10 cellular contexts compared by ENCODE assay signal in genomic region chr6:17589402-17590116, GRCh38. TPM values are rescaled to one million over a fixed set of nuclear protein-coding genes. Genes with fewer than 3 reads are reported as not detected.
DNase-seq lines count a peak whose midpoint lies in the region; ATAC-seq, FAIRE-seq and TF ChIP-seq lines count a peak whose summit lies in the region.
"Had no signal": no experiment of that assay in that cellular context is flagged by ENCODE, and none has a peak within 500 bp of the region (broad histone marks: within the 10 kb centered on the region; RNA-seq: fewer than 3 reads in every experiment).

No MANE protein-coding gene starts in this region.

- CTCF ChIA-PET in Calu3 (lab: Charles Lee): interaction anchor here (0.6 to 1.0 kb wide), 6 partner anchors 10 to 434 kb away, joined by 3 to 8 read pairs (median 3); partner anchors contain the start of gene FAM8A1

- H3K79me2 ChIP-seq in H9 (ENCODE audit: insufficient read depth, low read length): no peaks in the 10 kb centered on the region
- H3K79me2 ChIP-seq in keratinocyte (ENCODE audit: control insufficient read depth, insufficient read depth, low read length): no peaks in the 10 kb centered on the region

- H3K27me3 Mint-ChIP-seq in Calu3 (ENCODE audit: unreplicated experiment) (no peaks in the 10 kb centered on the region), H9 (ENCODE audit: low read depth) (no peaks in the 10 kb centered on the region)
- H3K27me3 Mint-ChIP-seq: stimulated activated naive CD8-positive, alpha-beta T cell treated with anti-CD3 and anti-CD28 coated beads, Interleukin-15, Interleukin-2, amounts not matched to agents 100 ng/mL and 50 ng/mL, for 24 hours had no signal

- H2AFZ ChIP-seq in H9 (ENCODE audit: low read length) (no peak overlapping the region), keratinocyte (ENCODE audit: control insufficient read depth, low read length) (no peak overlapping the region)

- H3K4me3 Mint-ChIP-seq in Calu3 (ENCODE audit: low read depth, unreplicated experiment): no peak overlapping the region
- H3K4me3 Mint-ChIP-seq in H9: no peak overlapping the region
- H3K4me3 Mint-ChIP-seq: stimulated activated naive CD8-positive, alpha-beta T cell treated with anti-CD3 and anti-CD28 coated beads, Interleukin-15, Interleukin-2, amounts not matched to agents 100 ng/mL and 50 ng/mL, for 24 hours had no signal

- H3K4me1 Mint-ChIP-seq in Calu3 (ENCODE audit: low read depth, unreplicated experiment) (peaks cover 7% of the 10 kb centered on the region), H9 (0 out of 4 replicates have a peak, but pooled peaks cover 0 to 3% of the 10 kb centered on the region in 2 experiments)

- H3K14ac ChIP-seq in H9 (ENCODE audit: insufficient read depth, low read length): no peak overlapping the region

- H3K36me3 Mint-ChIP-seq in Calu3 (ENCODE audit: insufficient read depth, unreplicated experiment) (no peaks in the 10 kb centered on the region), H9 (ENCODE audit: insufficient read depth in 1 of 3, low read depth in 3 of 3) (no peaks in the 10 kb centered on the region)

- no peak overlapping the region for H4K5ac ChIP-seq in H9 (ENCODE audit: insufficient read length, low read depth, low read length)

- peak; percentile 93 for FAIRE-seq in keratinocyte (lab: Jason Lieb, UNC)

- no peaks in the 10 kb centered on the region for H3K79me1 ChIP-seq in H9 (ENCODE audit: insufficient read depth, low read depth, low read length, poor library complexity, severe bottlenecking)

- H3K4me1 ChIP-seq in H9 (ENCODE audit: insufficient read depth, low read length) (no peaks in the 10 kb centered on the region), keratinocyte (ENCODE audit: control insufficient read depth, extremely low read depth, insufficient read depth, low read length) (peaks cover 13% of the 10 kb centered on the region), left ventricle myocardium inferior (no peaks in the 10 kb centered on the region), testis (no peaks in the 10 kb centered on the region)

- H3K27ac Mint-ChIP-seq in Calu3 (ENCODE audit: unreplicated experiment): no peak overlapping the region
- no peak overlapping the region for H3K27ac Mint-ChIP-seq in H9
- H3K27ac Mint-ChIP-seq: stimulated activated naive CD8-positive, alpha-beta T cell treated with anti-CD3 and anti-CD28 coated beads, Interleukin-15, Interleukin-2, amounts not matched to agents 100 ng/mL and 50 ng/mL, for 24 hours had no signal

- no peak overlapping the region for H2BK20ac ChIP-seq in H9 (ENCODE audit: low read depth, low read length, poor library complexity, severe bottlenecking)

- H4K8ac ChIP-seq in H9 (replicated peaks; ENCODE audit: insufficient read length, low read depth, low read length): no peak overlapping the region

- no peaks in the 10 kb centered on the region for H3K27me3 ChIP-seq in H9 (ENCODE audit: insufficient read depth, low read length)
- no peaks in the 10 kb centered on the region for H3K27me3 ChIP-seq in keratinocyte (ENCODE audit: control insufficient read depth, extremely low read depth, insufficient read depth, low read length)
- H3K27me3 ChIP-seq in left ventricle myocardium inferior (ENCODE audit: low read depth): no peaks in the 10 kb centered on the region
- H3K27me3 ChIP-seq in testis: no peaks in the 10 kb centered on the region

- TF ChIP-seq CTCF in Calu3 (IDR thresholded peaks at IDR 0.05; ENCODE audit: unreplicated experiment) (no peak), H9 (conservative IDR thresholded peaks at IDR 0.05) (no peak), keratinocyte (optimal IDR thresholded peaks at IDR 0.05 in 1 of 3, IDR thresholded peaks at IDR 0.05 in 1 of 3, conservative IDR thresholded peaks at IDR 0.05 in 1 of 3; ENCODE audit: extremely low read depth in 1 of 3, insufficient read depth in 2 of 3, low read length in 3 of 3) (peak in 2 of 3 experiments; percentile 36 to 57), left ventricle myocardium inferior (IDR thresholded peaks at IDR 0.05; ENCODE audit: borderline replicate concordance) (no peak), testis (IDR thresholded peaks at IDR 0.05) (no peak)

- H3K4me2 ChIP-seq in H9 (ENCODE audit: insufficient read depth, insufficient read length, low read length): no peak overlapping the region
- peak overlapping the region; percentile 1 for H3K4me2 ChIP-seq in keratinocyte (ENCODE audit: control insufficient read depth, extremely low read depth, insufficient read depth, low read depth, low read length)
- H3K4me2 ChIP-seq: KMS-11 had no signal

- no peak overlapping the region for H3T11ph ChIP-seq in H9 (ENCODE audit: low read length)

- no peaks in the 10 kb centered on the region for H3K9me3 Mint-ChIP-seq in Calu3 (ENCODE audit: low read depth, unreplicated experiment)
- H3K9me3 Mint-ChIP-seq in H9: no peaks in the 10 kb centered on the region
- H3K9me3 Mint-ChIP-seq: stimulated activated naive CD8-positive, alpha-beta T cell treated with anti-CD3 and anti-CD28 coated beads, Interleukin-15, Interleukin-2, amounts not matched to agents 100 ng/mL and 50 ng/mL, for 24 hours had no signal

- H3K56ac ChIP-seq in H9 (ENCODE audit: insufficient read length, low read depth, low read length): no peak overlapping the region

- H2BK5ac ChIP-seq in H9 (ENCODE audit: insufficient read length, low read length): no peak overlapping the region

- TF ChIP-seq POLR2A in testis (IDR thresholded peaks at IDR 0.05): no peak

- H3K9ac ChIP-seq in H9 (ENCODE audit: extremely low read depth, insufficient read length, low read length) (no peak overlapping the region), keratinocyte (ENCODE audit: control insufficient read depth, extremely low read depth, insufficient read depth, low read length) (no peak overlapping the region)
- H3K9ac ChIP-seq: KMS-11 had no signal

- DNase-seq in Calu3 (peak; percentile 59), H9 (peak; percentile 58), keratinocyte (ENCODE audit: low read depth, low spot score) (peak; percentile 78), left ventricle myocardium inferior (no peak), testis (no peak)

- dilution Hi-C loops in keratinocyte (cut with MboI; ENCODE audit: extremely low pct_ligation_motif_present, low sequenced_read_pairs): loop anchor here (25.0 kb wide), 1 partner anchor 427 kb away; no protein-coding TSS in a partner anchor

- no CpG with 5 or more reads among the region's 5 CpGs for WGBS in H9 (ENCODE audit: extremely low coverage, insufficient read length, low lambda C conversion rate)
- WGBS in testis, 2 donors: 81 to 88% methylated on average over 5 of the region's 5 CpGs

- H3K27ac ChIP-seq in H9 (ENCODE audit: insufficient read length, low read depth, low read length) (no peak overlapping the region), keratinocyte (ENCODE audit: control insufficient read depth, insufficient read depth, low read length) (peak overlapping the region; percentile 24), left ventricle myocardium inferior (replicated peaks) (no peak overlapping the region), testis (no peak overlapping the region)
- H3K27ac ChIP-seq: KMS-11 had no signal

- no peaks in the 10 kb centered on the region for H3K9me1 ChIP-seq in keratinocyte (ENCODE audit: control insufficient read depth, extremely low read depth, insufficient read depth, low read length)

- intact Hi-C loops in Calu3 (cut with micrococcal nuclease; ENCODE audit: unreplicated experiment) (no loop called here), left ventricle myocardium inferior (cut with micrococcal nuclease) (loop anchor here (10.0 kb wide), 1 partner anchor 305 kb away; the partner anchor contains the start of gene RBM24), testis (cut with DNase I; ENCODE audit: low total_unique reads) (loop anchor here (10.0 kb wide), 1 partner anchor 435 kb away; no protein-coding TSS in a partner anchor)

- no peaks in the 10 kb centered on the region for H3K23me2 ChIP-seq in H9 (ENCODE audit: insufficient read length, low read depth, low read length, poor library complexity, severe bottlenecking)

- H3K36me3 ChIP-seq in keratinocyte (ENCODE audit: control insufficient read depth in 2 of 2, extremely low read depth in 1 of 2, insufficient read depth in 2 of 2, low read length in 2 of 2) (no peaks in the 10 kb centered on the region), left ventricle myocardium inferior (no peaks in the 10 kb centered on the region), testis (ENCODE audit: low read depth, missing control alignments) (no peaks in the 10 kb centered on the region)

- no peak overlapping the region for H2BK120ac ChIP-seq in H9 (ENCODE audit: low read depth, low read length, poor library complexity, severe bottlenecking)

- BruUV-seq in Calu3 (replicated peaks; lab: Mats Ljungman, UMichigan): no TSS peak

- H2BK12ac ChIP-seq in H9 (ENCODE audit: insufficient read length, low read depth, low read length): no peak overlapping the region

- no peak overlapping the region for H3K4ac ChIP-seq in H9 (ENCODE audit: low read depth, low read length)

- H4K91ac ChIP-seq in H9 (ENCODE audit: insufficient read length, low read depth, low read length): no peak overlapping the region

- no peak overlapping the region for H2AK5ac ChIP-seq in H9 (ENCODE audit: insufficient read length, low read length)

- H2BK15ac ChIP-seq in H9 (ENCODE audit: low read depth, low read length): no peak overlapping the region

- H3K18ac ChIP-seq in H9 (ENCODE audit: insufficient read length, low read depth, low read length): no peak overlapping the region

- H4K20me1 ChIP-seq in H9 (ENCODE audit: control insufficient read depth, insufficient read depth, insufficient read length) (no peaks in the 10 kb centered on the region), keratinocyte (ENCODE audit: control insufficient read depth, extremely low read depth, insufficient read depth, low read length) (no peaks in the 10 kb centered on the region)

- H3K4me3 ChIP-seq in keratinocyte (ENCODE audit: control insufficient read depth in 2 of 3, extremely low read depth in 1 of 3, insufficient read depth in 2 of 3, low read depth in 1 of 3, low read length in 3 of 3) (no peak overlapping the region), left ventricle myocardium inferior (no peak overlapping the region), testis (no peak overlapping the region)

- no peak overlapping the region for H3K23ac ChIP-seq in H9 (ENCODE audit: insufficient read length, low read depth, low read length)

- ATAC-seq in SK-N-SH treated with all-trans-retinoic acid at 6 μM for 48 hours (peak; percentile 96), GM18517 (IDR thresholded peaks at IDR 0.05; ENCODE audit: unreplicated experiment) (no peak), GM18502 (IDR thresholded peaks at IDR 0.05; ENCODE audit: poor library complexity, unreplicated experiment) (no peak)

- H3K9me3 ChIP-seq in H9 (ENCODE audit: control insufficient read depth, low read depth, low read length) (no peaks in the 10 kb centered on the region), keratinocyte (ENCODE audit: control insufficient read depth, low read depth, low read length) (no peaks in the 10 kb centered on the region), left ventricle myocardium inferior (replicated peaks) (no peaks in the 10 kb centered on the region), testis (no peaks in the 10 kb centered on the region)

RNA-seq across cellular contexts. Expression of gene FAM8A1, which starts 10.5 kb away (rescaled TPM):
- total RNA-seq in Calu3 (2022) (11.6 and 11.8 TPM in 2 replicates), H9 (2021) (11.0 and 11.7 TPM in 2 replicates), left ventricle myocardium inferior (17.2 TPM), testis (10 to 100 TPM; 26.8 to 36.7 TPM)
- polyA plus RNA-seq in keratinocyte (4.2 to 9.1 TPM (median 8.4 TPM) in 3 replicates), testis (ENCODE audit: insufficient read depth, low read depth, low replicate concordance) (39.7 TPM)
- 1.9 TPM for polyA plus RNA-seq in keratinocyte (2011; ENCODE audit: low read depth)
- polyA plus RNA-seq in keratinocyte (2011; cell fraction: cytosol; rRNA removed): 4.0 and 8.3 TPM in 2 replicates
- 7.4 and 10.3 TPM in 2 replicates for polyA plus RNA-seq in keratinocyte (2011; cell fraction: nucleus; rRNA removed)
- polyA plus RNA-seq in keratinocyte (2012; ENCODE audit: low replicate concordance): 5.4 and 10.5 TPM in 2 replicates
- polyA minus RNA-seq in keratinocyte: 0.98 to 4.6 TPM (median 2.6 TPM) in 3 replicates
- 5.4 TPM for polyA minus RNA-seq in keratinocyte (2011; cell fraction: cytosol; rRNA and poly(A)+ RNA removed)
- 5.5 and 7.8 TPM in 2 replicates for polyA minus RNA-seq in keratinocyte (2011; cell fraction: nucleus; rRNA and poly(A)+ RNA removed)

Comparison
In these comparisons a context has a peak if more than half of its experiments do, and no peak if none do; other contexts are left out.
1. DNase-seq: peak in Calu3 (single experiment), H9 (single experiment) and keratinocyte (single experiment); none in left ventricle myocardium inferior (single experiment) and testis (single experiment).
2. CTCF ChIP-seq: peak in keratinocyte (2 of 3); none in Calu3 (single experiment), H9 (single experiment), left ventricle myocardium inferior (single experiment) and testis (0 of 3).